In the genomic region with DNA sequence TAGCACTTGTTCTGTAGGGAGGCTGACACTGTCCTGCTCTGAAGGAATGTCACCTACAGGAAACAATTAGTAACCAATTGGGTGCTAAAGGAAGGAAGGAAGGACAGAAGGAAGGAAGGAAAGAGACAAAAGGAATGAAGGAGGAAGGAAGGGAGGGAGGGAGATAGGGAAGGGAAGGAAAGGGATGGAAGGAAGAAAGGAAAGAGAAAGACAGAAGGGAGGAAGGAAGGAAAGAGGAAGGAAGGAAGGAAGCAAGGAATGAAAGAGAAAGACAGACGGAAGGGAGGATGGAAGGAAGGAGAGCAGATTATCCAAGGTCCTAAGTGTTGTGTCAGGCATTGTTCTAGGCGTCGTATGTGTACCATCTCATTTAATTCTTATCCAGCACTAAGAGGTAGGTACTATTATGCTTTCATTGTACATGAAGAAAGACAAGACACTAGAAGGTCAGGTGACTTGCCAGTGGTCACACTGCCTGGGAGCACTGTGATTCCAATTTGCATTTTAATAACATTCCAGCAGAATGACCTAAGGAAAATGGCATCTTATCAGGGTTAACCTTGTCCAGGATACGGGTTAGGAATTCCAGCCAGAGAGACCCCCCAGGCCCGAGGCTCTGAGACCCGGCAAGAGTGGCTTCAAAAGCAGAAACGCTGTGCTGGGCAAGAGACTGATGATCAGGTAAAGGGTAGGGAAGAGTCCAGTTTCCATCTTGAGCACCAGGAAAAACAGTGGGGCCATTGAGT, we compare ENCODE assay signal across 1 cellular context.
TF ChIP-seq lines count a peak whose summit lies in the region.

No MANE protein-coding gene starts in this region.

TF ChIP-seq in GM12878, 131 proteins besides CTCF, POLR2A, EP300 and RAD21:
- TF ChIP-seq, protein P1, sequence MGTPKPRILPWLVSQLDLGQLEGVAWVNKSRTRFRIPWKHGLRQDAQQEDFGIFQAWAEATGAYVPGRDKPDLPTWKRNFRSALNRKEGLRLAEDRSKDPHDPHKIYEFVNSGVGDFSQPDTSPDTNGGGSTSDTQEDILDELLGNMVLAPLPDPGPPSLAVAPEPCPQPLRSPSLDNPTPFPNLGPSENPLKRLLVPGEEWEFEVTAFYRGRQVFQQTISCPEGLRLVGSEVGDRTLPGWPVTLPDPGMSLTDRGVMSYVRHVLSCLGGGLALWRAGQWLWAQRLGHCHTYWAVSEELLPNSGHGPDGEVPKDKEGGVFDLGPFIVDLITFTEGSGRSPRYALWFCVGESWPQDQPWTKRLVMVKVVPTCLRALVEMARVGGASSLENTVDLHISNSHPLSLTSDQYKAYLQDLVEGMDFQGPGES (IDR thresholded peaks at IDR 0.05): no peak
- TF ChIP-seq KLF5 (IDR thresholded peaks at IDR 0.05; ENCODE audit: partially characterized antibody): no peak
- no peak for TF ChIP-seq GATAD2B (conservative IDR thresholded peaks at IDR 0.05; ENCODE audit: low read depth)
- TF ChIP-seq ETV6 (conservative IDR thresholded peaks at IDR 0.05 in 1 of 2, IDR thresholded peaks at IDR 0.05 in 1 of 2; ENCODE audit: borderline replicate concordance in 1 of 2, low read depth in 1 of 2): no peak
